8 cellular contexts compared by ENCODE assay signal in the genomic region with DNA sequence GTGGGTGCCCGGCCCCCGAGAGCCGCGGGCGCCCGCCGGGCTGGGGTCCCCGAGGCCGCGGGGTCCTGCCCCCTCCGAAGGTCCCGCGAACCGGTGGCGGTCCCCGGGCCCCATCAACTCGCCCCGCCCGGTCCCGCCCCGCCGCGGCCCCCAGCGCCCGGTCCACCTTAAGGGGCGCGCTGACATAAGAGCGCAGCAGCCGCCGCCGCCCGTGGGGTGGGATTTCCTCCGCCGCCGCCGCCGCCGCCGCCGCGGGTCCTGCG. TPM values are rescaled to one million over a fixed set of nuclear protein-coding genes. Genes with fewer than 3 reads are reported as not detected.
A peak's percentile ranks its signal among the peaks of the same experiment; 100 is the strongest.
DNase-seq lines count a peak whose midpoint lies in the region; ATAC-seq, FAIRE-seq and TF ChIP-seq lines count a peak whose summit lies in the region.

A gene with protein sequence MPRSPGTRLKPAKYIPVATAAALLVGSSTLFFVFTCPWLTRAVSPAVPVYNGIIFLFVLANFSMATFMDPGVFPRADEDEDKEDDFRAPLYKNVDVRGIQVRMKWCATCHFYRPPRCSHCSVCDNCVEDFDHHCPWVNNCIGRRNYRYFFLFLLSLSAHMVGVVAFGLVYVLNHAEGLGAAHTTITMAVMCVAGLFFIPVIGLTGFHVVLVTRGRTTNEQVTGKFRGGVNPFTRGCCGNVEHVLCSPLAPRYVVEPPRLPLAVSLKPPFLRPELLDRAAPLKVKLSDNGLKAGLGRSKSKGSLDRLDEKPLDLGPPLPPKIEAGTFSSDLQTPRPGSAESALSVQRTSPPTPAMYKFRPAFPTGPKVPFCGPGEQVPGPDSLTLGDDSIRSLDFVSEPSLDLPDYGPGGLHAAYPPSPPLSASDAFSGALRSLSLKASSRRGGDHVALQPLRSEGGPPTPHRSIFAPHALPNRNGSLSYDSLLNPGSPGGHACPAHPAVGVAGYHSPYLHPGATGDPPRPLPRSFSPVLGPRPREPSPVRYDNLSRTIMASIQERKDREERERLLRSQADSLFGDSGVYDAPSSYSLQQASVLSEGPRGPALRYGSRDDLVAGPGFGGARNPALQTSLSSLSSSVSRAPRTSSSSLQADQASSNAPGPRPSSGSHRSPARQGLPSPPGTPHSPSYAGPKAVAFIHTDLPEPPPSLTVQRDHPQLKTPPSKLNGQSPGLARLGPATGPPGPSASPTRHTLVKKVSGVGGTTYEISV (plus strand): TSS at position 212 of the 263 bp plus-strand sequence. CDS start 144 bp downstream, outside the sequence.

- H3K27ac ChIP-seq in endodermal cell (ENCODE audit: low read depth, low read length) (peak within 1 kb of the TSS; percentile 73), mucosa of rectum (ENCODE audit: low read depth in 2 of 2, low read length in 2 of 2) (peak within 1 kb of the TSS; percentile 76 to 83), tibial nerve (peak within 1 kb of the TSS; percentile 94 to 100 (median 95))

- 0% methylated on average over 42 of the region's 42 CpGs; no CpG with 5 or more reads in 1 of the 2 experiments for WGBS in endodermal cell (ENCODE audit: insufficient coverage in 1 of 2, insufficient read length in 1 of 2), 2 experiments
- 0% methylated on average over 20 of the region's 42 CpGs; no CpG with 5 or more reads in 1 of the 2 donors for WGBS in tibial nerve, 2 donors

- H3K4me3 Mint-ChIP-seq in activated CD4-positive, alpha-beta T cell treated with anti-CD3 and anti-CD28 coated beads, Interleukin-2, amount 10 ng/mL, durations not matched to agents 24 days and 14 days, result peak within 1 kb of the TSS; percentile 82
- peak within 1 kb of the TSS; percentile 57 for H3K4me3 Mint-ChIP-seq in endodermal cell

- H3K4me3 ChIP-seq in endodermal cell (ENCODE audit: low read length), result peak within 1 kb of the TSS; percentile 75
- H3K4me3 ChIP-seq in mucosa of rectum (ENCODE audit: low read length in 2 of 2), result peak within 1 kb of the TSS; percentile 75 to 79
- peak within 1 kb of the TSS; percentile 80 to 99 (median 95) for H3K4me3 ChIP-seq in tibial nerve

- no peaks in the 10 kb centered on the region for H3K9me3 Mint-ChIP-seq in activated CD4-positive, alpha-beta T cell treated with anti-CD3 and anti-CD28 coated beads, Interleukin-2, amount 10 ng/mL, durations not matched to agents 24 days and 14 days
- no peaks in the 10 kb centered on the region for H3K9me3 Mint-ChIP-seq in endodermal cell

- TF ChIP-seq EP300 in tibial nerve (IDR thresholded peaks at IDR 0.05), result no peak

- no peaks in the 10 kb centered on the region for H3K27me3 Mint-ChIP-seq in activated CD4-positive, alpha-beta T cell treated with anti-CD3 and anti-CD28 coated beads, Interleukin-2, amount 10 ng/mL, durations not matched to agents 24 days and 14 days
- H3K27me3 Mint-ChIP-seq in endodermal cell (ENCODE audit: insufficient read depth), result no peaks in the 10 kb centered on the region

- TF ChIP-seq POLR2A in GM12891 (IDR thresholded peaks at IDR 0.05; ENCODE audit: low read depth, low read length) (no peak), tibial nerve (IDR thresholded peaks at IDR 0.05) (no peak)

- peak; percentile 29 for ATAC-seq in HG03025 (IDR thresholded peaks at IDR 0.05; ENCODE audit: low FRiP score, unreplicated experiment)

- FAIRE-seq in GM12891 (lab: Jason Lieb, UNC), result no peak

- peaks cover 21% of the 10 kb centered on the region for H3K36me3 ChIP-seq in endodermal cell (ENCODE audit: control insufficient read depth, insufficient read depth, low read length)
- H3K36me3 ChIP-seq in mucosa of rectum (ENCODE audit: control insufficient read depth in 2 of 2, insufficient read depth in 2 of 2, low read length in 2 of 2), result peaks cover 4 to 7% of the 10 kb centered on the region in 2 donors
- H3K36me3 ChIP-seq in tibial nerve, result peaks cover 0 to 17% (median 0%) of the 10 kb centered on the region in 3 donors

- no peak within 1 kb of the TSS for H3K27ac Mint-ChIP-seq in activated CD4-positive, alpha-beta T cell treated with anti-CD3 and anti-CD28 coated beads, Interleukin-2, amount 10 ng/mL, durations not matched to agents 24 days and 14 days
- H3K27ac Mint-ChIP-seq in endodermal cell, result no peak within 1 kb of the TSS

- H3K4me1 ChIP-seq in endodermal cell (ENCODE audit: control insufficient read depth, insufficient read depth, low read length), result no peaks in the 10 kb centered on the region
- peaks cover 15% of the 10 kb centered on the region in 2 donors for H3K4me1 ChIP-seq in mucosa of rectum (ENCODE audit: control insufficient read depth in 2 of 2, insufficient read depth in 2 of 2, low read length in 2 of 2)
- peaks cover 0 to 59% (median 37%) of the 10 kb centered on the region in 4 donors for H3K4me1 ChIP-seq in tibial nerve

- H3K4me1 Mint-ChIP-seq in activated CD4-positive, alpha-beta T cell treated with anti-CD3 and anti-CD28 coated beads, Interleukin-2, amount 10 ng/mL, durations not matched to agents 24 days and 14 days, result peaks cover 13% of the 10 kb centered on the region
- H3K4me1 Mint-ChIP-seq in endodermal cell, result no peaks in the 10 kb centered on the region

- no peaks in the 10 kb centered on the region for H3K9me3 ChIP-seq in endodermal cell (ENCODE audit: control insufficient read depth, low read length)
- no peaks in the 10 kb centered on the region for H3K9me3 ChIP-seq in mucosa of rectum (ENCODE audit: control insufficient read depth in 2 of 2, low read length in 2 of 2)
- H3K9me3 ChIP-seq in tibial nerve, result no peaks in the 10 kb centered on the region

- H3K9ac ChIP-seq in endodermal cell (ENCODE audit: extremely low read depth, low read length, poor library complexity, severe bottlenecking) (peak within 1 kb of the TSS; percentile 6), mucosa of rectum (ENCODE audit: low read depth in 1 of 2, low read length in 2 of 2) (peak within 1 kb of the TSS; percentile 72 to 85)

- no peaks in the 10 kb centered on the region for H3K27me3 ChIP-seq in endodermal cell (ENCODE audit: control insufficient read depth, insufficient read depth, low read length, poor library complexity, severe bottlenecking)
- H3K27me3 ChIP-seq in mucosa of rectum (ENCODE audit: control insufficient read depth in 2 of 2, insufficient read depth in 2 of 2, low read length in 2 of 2), result no peaks in the 10 kb centered on the region
- H3K27me3 ChIP-seq in tibial nerve, result no peaks in the 10 kb centered on the region

- peak; percentile 66 for DNase-seq in GM12891 (ENCODE audit: insufficient read length, low spot score)
- DNase-seq in activated CD4-positive, alpha-beta T cell treated with anti-CD3 and anti-CD28 coated beads, Interleukin-2, amount 10 ng/mL, durations not matched to agents 24 days and 14 days, result peak; percentile 76
- DNase-seq in endodermal cell, result no peak
- no peak for DNase-seq in tibial nerve (ENCODE audit: low spot score in 2 of 2)
- DNase-seq in NCI-H2171 treated with DMSO at 0.1 percent for 48 hours (lab: John Stamatoyannopoulos, UW), result no peak
- DNase-seq in DMS53 treated with DMSO at 0.1 percent for 48 hours (lab: John Stamatoyannopoulos, UW; ENCODE audit: unreplicated experiment), result no peak

- TF ChIP-seq CTCF in endodermal cell (conservative IDR thresholded peaks at IDR 0.05), result no peak
- no peak for TF ChIP-seq CTCF in tibial nerve (IDR thresholded peaks at IDR 0.05)

- H3K36me3 Mint-ChIP-seq in activated CD4-positive, alpha-beta T cell treated with anti-CD3 and anti-CD28 coated beads, Interleukin-2, amount 10 ng/mL, durations not matched to agents 24 days and 14 days (ENCODE audit: low read depth), result peaks cover 11% of the 10 kb centered on the region
- peaks cover 16% of the 10 kb centered on the region for H3K36me3 Mint-ChIP-seq in endodermal cell (ENCODE audit: low read depth)

- intact Hi-C loops in activated CD4-positive, alpha-beta T cell treated with anti-CD3 and anti-CD28 coated beads, Interleukin-2, amount 10 ng/mL, durations not matched to agents 24 days and 14 days (cut with micrococcal nuclease), result loop anchor here (1.0 to 5.0 kb wide), 2 partner anchors 14 to 109 kb away; a partner anchor contains a TSS

TF ChIP-seq in GM12891, 5 proteins besides CTCF, POLR2A, EP300 and RAD21:
- TF ChIP-seq SPI1 (IDR thresholded peaks at IDR 0.05; ENCODE audit: low read depth, low read length) (no peak), POU2F2 (IDR thresholded peaks at IDR 0.05; ENCODE audit: low read depth, low read length) (no peak), POLR2AphosphoS5 (IDR thresholded peaks at IDR 0.05; ENCODE audit: low read depth, low read length) (no peak), PAX5 (IDR thresholded peaks at IDR 0.05; ENCODE audit: insufficient read depth, low read length, severe bottlenecking) (no peak), TAF1 (IDR thresholded peaks at IDR 0.05; ENCODE audit: low read depth, low read length) (no peak)

RNA-seq across cellular contexts. Expression of the gene that starts here (rescaled TPM):
- 7.3 TPM for polyA plus RNA-seq in GM12891 (2012; ENCODE audit: low read depth, missing spikeins)
- 95.2 and 100 TPM in 2 replicates for total RNA-seq in activated CD4-positive, alpha-beta T cell treated with anti-CD3 and anti-CD28 coated beads, Interleukin-2, amount 10 ng/mL, durations not matched to agents 24 days and 14 days
- total RNA-seq in endodermal cell (10 to 100 TPM; 82.2 to 82.3 TPM), tibial nerve (10 to 100 TPM; 40.6 to 53.7 (median 47.4) TPM)
- 70.4 TPM for polyA plus RNA-seq in endodermal cell (2013, experiment 1 of 2)
- 56.8 TPM for polyA plus RNA-seq in endodermal cell (2013, experiment 2 of 2)

Comparison
In these comparisons a context has a peak if more than half of its experiments do, and no peak if none do; other contexts are left out.
1. DNase-seq: peak in GM12891 (single experiment) and activated CD4-positive, alpha-beta T cell treated with anti-CD3 and anti-CD28 coated beads, Interleukin-2, amount 10 ng/mL, durations not matched to agents 24 days and 14 days (single experiment); none in endodermal cell (single experiment), tibial nerve (0 of 2), NCI-H2171 treated with DMSO at 0.1 percent for 48 hours (single experiment) and DMS53 treated with DMSO at 0.1 percent for 48 hours (single experiment).
2. Peak in every context shown above with its lines, with median percentiles within 50 percentile points of each other: H3K27ac ChIP-seq and H3K4me3 ChIP-seq.